1 cellular context compared by ENCODE assay signal in the genomic region with DNA sequence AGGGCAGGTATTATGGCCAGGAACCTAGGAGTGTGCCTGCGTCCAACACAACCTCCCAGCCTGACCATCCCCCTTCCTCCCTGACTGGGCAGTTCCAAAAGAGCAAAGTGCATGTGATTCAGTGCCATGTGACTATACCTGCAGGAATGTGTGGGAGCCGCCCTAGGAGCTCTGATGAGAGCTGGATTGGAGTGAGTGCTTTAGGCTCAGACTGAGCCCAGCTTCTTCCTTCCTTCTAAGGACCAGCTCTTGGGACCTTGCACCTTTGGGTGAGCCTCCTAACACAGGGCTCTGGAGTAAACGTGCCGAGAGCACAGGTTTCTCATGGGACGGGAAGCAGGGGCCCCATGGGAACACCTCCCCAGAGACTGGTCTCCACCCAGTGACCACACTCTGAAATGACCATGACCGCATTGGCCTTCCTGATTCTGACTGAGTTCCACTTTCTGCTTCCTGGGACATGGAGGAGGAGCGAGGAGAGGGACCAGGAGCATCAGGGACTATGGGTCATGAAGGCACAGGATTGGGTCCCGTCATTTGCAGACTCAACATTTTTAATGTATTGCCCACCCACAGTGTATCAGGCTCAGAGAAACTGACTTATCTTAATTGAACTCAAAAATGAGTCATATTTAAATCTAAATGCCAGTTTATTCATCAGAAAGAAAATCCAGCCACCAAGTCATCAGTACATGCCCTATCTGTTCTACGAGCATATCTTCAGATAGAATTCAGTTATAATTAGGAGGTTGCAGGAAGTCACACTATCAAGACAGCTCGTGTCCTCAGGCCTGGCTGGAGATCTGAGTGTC.
TF ChIP-seq lines count a peak whose summit lies in the region.

No MANE protein-coding gene starts in this region.

TF ChIP-seq in HepG2, 621 proteins besides CTCF, POLR2A, EP300 and RAD21 (continued from another document and continues in another):
- TF ChIP-seq TRAFD1 (CRISPR knock-in tag; IDR thresholded peaks at IDR 0.05; ENCODE audit: borderline replicate concordance) (no peak), ZNF788 (CRISPR knock-in tag; IDR thresholded peaks at IDR 0.05; ENCODE audit: borderline replicate concordance) (no peak), GPN1 (CRISPR knock-in tag; IDR thresholded peaks at IDR 0.05; ENCODE audit: borderline replicate concordance) (no peak), SRSF4 (IDR thresholded peaks at IDR 0.05; ENCODE audit: low read depth, low read length, poor library complexity, severe bottlenecking) (no peak), PRDM4 (CRISPR knock-in tag; IDR thresholded peaks at IDR 0.05; ENCODE audit: borderline replicate concordance) (no peak), NCOA5 (CRISPR knock-in tag; IDR thresholded peaks at IDR 0.05) (no peak), POLR2G (IDR thresholded peaks at IDR 0.05; ENCODE audit: low read depth, low read length) (peak; percentile 48; the same call in 1 of the 2 replicates), SALL1 (CRISPR knock-in tag; IDR thresholded peaks at IDR 0.05) (peak; percentile 56; the same call in 1 of the 2 replicates), PHF5A (CRISPR knock-in tag; IDR thresholded peaks at IDR 0.05; ENCODE audit: low read depth, unreplicated experiment) (no peak), NKX3-1 (CRISPR knock-in tag; IDR thresholded peaks at IDR 0.05) (no peak), AHR (CRISPR knock-in tag; IDR thresholded peaks at IDR 0.05) (no peak), KDM6A (CRISPR knock-in tag; IDR thresholded peaks at IDR 0.05; ENCODE audit: low read depth) (peak; percentile 56; the same call in 1 of the 2 replicates), ZSCAN29 (CRISPR knock-in tag; conservative IDR thresholded peaks at IDR 0.05) (no peak), HNRNPLL (IDR thresholded peaks at IDR 0.05; ENCODE audit: low read depth, low read length, poor library complexity, severe bottlenecking) (no peak), ZNF547 (CRISPR knock-in tag; IDR thresholded peaks at IDR 0.05) (no peak), CHD2 (IDR thresholded peaks at IDR 0.05; ENCODE audit: low read depth, low read length) (peak; percentile 23; the same call in 1 of the 2 replicates), SRSF1 (optimal IDR thresholded peaks at IDR 0.05; ENCODE audit: low read depth, low read length) (no peak), CBX5 (CRISPR knock-in tag; IDR thresholded peaks at IDR 0.05; ENCODE audit: borderline replicate concordance) (peak; percentile 53; the same call in 1 of the 2 replicates), HNF4G (IDR thresholded peaks at IDR 0.05; ENCODE audit: borderline replicate concordance, low read depth, low read length) (peak; percentile 71), HNF4G (CRISPR knock-in tag; IDR thresholded peaks at IDR 0.05; ENCODE audit: borderline replicate concordance, low read depth) (peak; percentile 66; the same call in 1 of the 2 replicates), PAF1 (CRISPR knock-in tag; IDR thresholded peaks at IDR 0.05) (no peak), HDAC2 (CRISPR knock-in tag; IDR thresholded peaks at IDR 0.05) (no peak), ZNF589 (CRISPR knock-in tag; conservative IDR thresholded peaks at IDR 0.05) (no peak), ZNF83 (CRISPR knock-in tag; IDR thresholded peaks at IDR 0.05; ENCODE audit: borderline replicate concordance) (no peak), ZNF24 (IDR thresholded peaks at IDR 0.05) (no peak), HCFC1 (IDR thresholded peaks at IDR 0.05; ENCODE audit: low read depth, low read length) (no peak), CAMTA2 (CRISPR knock-in tag; IDR thresholded peaks at IDR 0.05; ENCODE audit: borderline replicate concordance) (no peak), TFAP4 (IDR thresholded peaks at IDR 0.05; ENCODE audit: borderline replicate concordance, low read depth) (peak; percentile 42; the same call in 1 of the 2 replicates), CREB1 (IDR thresholded peaks at IDR 0.05) (no peak), CREB1 (CRISPR knock-in tag; IDR thresholded peaks at IDR 0.05) (no peak), FOXA3 (CRISPR knock-in tag; IDR thresholded peaks at IDR 0.05) (no peak), NFE2L2 (IDR thresholded peaks at IDR 0.05; ENCODE audit: low read length) (0 out of 2 replicates have a peak, but pooled peaks have one; percentile 29), CSRNP1 (CRISPR knock-in tag; IDR thresholded peaks at IDR 0.05) (no peak), ZNF253 (CRISPR knock-in tag; IDR thresholded peaks at IDR 0.05; ENCODE audit: borderline replicate concordance) (peak; percentile 58; the same call in 1 of the 2 replicates), NR2C2 (CRISPR knock-in tag; IDR thresholded peaks at IDR 0.05; ENCODE audit: borderline replicate concordance) (peak; percentile 34; the same call in 1 of the 2 replicates), FOXP1 (IDR thresholded peaks at IDR 0.05) (no peak), FOXP1 (CRISPR knock-in tag; IDR thresholded peaks at IDR 0.05) (peak; percentile 21; the same call in 1 of the 2 replicates), RFX3 (CRISPR knock-in tag; IDR thresholded peaks at IDR 0.05) (no peak), ZFP82 (CRISPR knock-in tag; IDR thresholded peaks at IDR 0.05; ENCODE audit: borderline replicate concordance) (no peak), RAD51 (IDR thresholded peaks at IDR 0.05; ENCODE audit: borderline replicate concordance) (peak; percentile 45), ARID2 (CRISPR knock-in tag; IDR thresholded peaks at IDR 0.05; ENCODE audit: borderline replicate concordance) (no peak), KAT8 (CRISPR knock-in tag; IDR thresholded peaks at IDR 0.05) (peak; percentile 30; the same call in 1 of the 2 replicates), GZF1 (CRISPR knock-in tag; IDR thresholded peaks at IDR 0.05) (no peak)
- TF ChIP-seq, protein P1, sequence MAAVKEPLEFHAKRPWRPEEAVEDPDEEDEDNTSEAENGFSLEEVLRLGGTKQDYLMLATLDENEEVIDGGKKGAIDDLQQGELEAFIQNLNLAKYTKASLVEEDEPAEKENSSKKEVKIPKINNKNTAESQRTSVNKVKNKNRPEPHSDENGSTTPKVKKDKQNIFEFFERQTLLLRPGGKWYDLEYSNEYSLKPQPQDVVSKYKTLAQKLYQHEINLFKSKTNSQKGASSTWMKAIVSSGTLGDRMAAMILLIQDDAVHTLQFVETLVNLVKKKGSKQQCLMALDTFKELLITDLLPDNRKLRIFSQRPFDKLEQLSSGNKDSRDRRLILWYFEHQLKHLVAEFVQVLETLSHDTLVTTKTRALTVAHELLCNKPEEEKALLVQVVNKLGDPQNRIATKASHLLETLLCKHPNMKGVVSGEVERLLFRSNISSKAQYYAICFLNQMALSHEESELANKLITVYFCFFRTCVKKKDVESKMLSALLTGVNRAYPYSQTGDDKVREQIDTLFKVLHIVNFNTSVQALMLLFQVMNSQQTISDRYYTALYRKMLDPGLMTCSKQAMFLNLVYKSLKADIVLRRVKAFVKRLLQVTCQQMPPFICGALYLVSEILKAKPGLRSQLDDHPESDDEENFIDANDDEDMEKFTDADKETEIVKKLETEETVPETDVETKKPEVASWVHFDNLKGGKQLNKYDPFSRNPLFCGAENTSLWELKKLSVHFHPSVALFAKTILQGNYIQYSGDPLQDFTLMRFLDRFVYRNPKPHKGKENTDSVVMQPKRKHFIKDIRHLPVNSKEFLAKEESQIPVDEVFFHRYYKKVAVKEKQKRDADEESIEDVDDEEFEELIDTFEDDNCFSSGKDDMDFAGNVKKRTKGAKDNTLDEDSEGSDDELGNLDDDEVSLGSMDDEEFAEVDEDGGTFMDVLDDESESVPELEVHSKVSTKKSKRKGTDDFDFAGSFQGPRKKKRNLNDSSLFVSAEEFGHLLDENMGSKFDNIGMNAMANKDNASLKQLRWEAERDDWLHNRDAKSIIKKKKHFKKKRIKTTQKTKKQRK (IDR thresholded peaks at IDR 0.05; ENCODE audit: low read length): no peak
- TF ChIP-seq, protein P2, sequence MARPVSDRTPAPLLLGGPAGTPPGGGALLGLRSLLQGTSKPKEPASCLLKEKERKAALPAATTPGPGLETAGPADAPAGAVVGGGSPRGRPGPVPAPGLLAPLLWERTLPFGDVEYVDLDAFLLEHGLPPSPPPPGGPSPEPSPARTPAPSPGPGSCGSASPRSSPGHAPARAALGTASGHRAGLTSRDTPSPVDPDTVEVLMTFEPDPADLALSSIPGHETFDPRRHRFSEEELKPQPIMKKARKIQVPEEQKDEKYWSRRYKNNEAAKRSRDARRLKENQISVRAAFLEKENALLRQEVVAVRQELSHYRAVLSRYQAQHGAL (CRISPR knock-in tag; IDR thresholded peaks at IDR 0.05; ENCODE audit: not compliant biosample characterization): no peak
- TF ChIP-seq, protein P3, sequence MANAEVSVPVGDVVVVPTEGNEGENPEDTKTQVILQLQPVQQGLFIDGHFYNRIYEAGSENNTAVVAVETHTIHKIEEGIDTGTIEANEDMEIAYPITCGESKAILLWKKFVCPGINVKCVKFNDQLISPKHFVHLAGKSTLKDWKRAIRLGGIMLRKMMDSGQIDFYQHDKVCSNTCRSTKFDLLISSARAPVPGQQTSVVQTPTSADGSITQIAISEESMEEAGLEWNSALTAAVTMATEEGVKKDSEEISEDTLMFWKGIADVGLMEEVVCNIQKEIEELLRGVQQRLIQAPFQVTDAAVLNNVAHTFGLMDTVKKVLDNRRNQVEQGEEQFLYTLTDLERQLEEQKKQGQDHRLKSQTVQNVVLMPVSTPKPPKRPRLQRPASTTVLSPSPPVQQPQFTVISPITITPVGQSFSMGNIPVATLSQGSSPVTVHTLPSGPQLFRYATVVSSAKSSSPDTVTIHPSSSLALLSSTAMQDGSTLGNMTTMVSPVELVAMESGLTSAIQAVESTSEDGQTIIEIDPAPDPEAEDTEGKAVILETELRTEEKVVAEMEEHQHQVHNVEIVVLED (CRISPR knock-in tag; IDR thresholded peaks at IDR 0.05; ENCODE audit: borderline replicate concordance): no peak
- TF ChIP-seq, protein P4, sequence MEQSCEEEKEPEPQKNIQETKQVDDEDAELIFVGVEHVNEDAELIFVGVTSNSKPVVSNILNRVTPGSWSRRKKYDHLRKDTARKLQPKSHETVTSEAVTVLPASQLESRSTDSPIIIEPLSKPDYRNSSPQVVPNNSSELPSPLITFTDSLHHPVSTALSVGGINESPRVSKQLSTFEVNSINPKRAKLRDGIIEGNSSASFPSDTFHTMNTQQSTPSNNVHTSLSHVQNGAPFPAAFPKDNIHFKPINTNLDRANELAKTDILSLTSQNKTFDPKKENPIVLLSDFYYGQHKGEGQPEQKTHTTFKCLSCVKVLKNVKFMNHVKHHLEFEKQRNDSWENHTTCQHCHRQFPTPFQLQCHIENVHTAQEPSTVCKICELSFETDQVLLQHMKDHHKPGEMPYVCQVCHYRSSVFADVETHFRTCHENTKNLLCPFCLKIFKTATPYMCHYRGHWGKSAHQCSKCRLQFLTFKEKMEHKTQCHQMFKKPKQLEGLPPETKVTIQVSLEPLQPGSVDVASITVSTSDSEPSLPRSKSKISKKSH (CRISPR knock-in tag; IDR thresholded peaks at IDR 0.05; ENCODE audit: borderline replicate concordance): 0 out of 2 replicates have a peak, but pooled peaks have one; percentile 31
